ENCODE assay signal across 25 cellular contexts in genomic region chr1:169515641-169516040, GRCh38. TPM values are rescaled to one million over a fixed set of nuclear protein-coding genes. Genes with fewer than 3 reads are reported as not detected.
DNase-seq lines count a peak whose midpoint lies in the region; ATAC-seq, FAIRE-seq and TF ChIP-seq lines count a peak whose summit lies in the region.
"Had no signal": no experiment of that assay in that cellular context is flagged by ENCODE, and none has a peak within 500 bp of the region (broad histone marks: within the 10 kb centered on the region; RNA-seq: fewer than 3 reads in every experiment).

No MANE protein-coding gene starts in this region.

- TF ChIP-seq CTCF in A673 (conservative IDR thresholded peaks at IDR 0.05; ENCODE audit: low read depth, low read length) (no peak), OCI-LY3 (IDR thresholded peaks at IDR 0.05; ENCODE audit: low read depth, low read length) (no peak), keratinocyte (optimal IDR thresholded peaks at IDR 0.05 in 1 of 3, IDR thresholded peaks at IDR 0.05 in 1 of 3, conservative IDR thresholded peaks at IDR 0.05 in 1 of 3; ENCODE audit: extremely low read depth in 1 of 3, insufficient read depth in 2 of 3, low read length in 3 of 3) (no peak), mucosa of descending colon (IDR thresholded peaks at IDR 0.05) (no peak), HepG2 (CRISPR knock-in tag; IDR thresholded peaks at IDR 0.05) (no peak), lower lobe of right lung (IDR thresholded peaks at IDR 0.05) (no peak), MM.1S (IDR thresholded peaks at IDR 0.05; ENCODE audit: low read length) (no peak)

- ATAC-seq in mucosa of descending colon: peak; percentile 66
- no peak for ATAC-seq in HepG2
- ATAC-seq in lower lobe of right lung: no peak
- ATAC-seq in activated CD4-positive, alpha-beta T cell treated with anti-CD3 and anti-CD28 coated beads for 36 hours: no peak

- H3K36me3 Mint-ChIP-seq in activated CD4-positive, alpha-beta T cell treated with anti-CD3 and anti-CD28 coated beads for 36 hours (ENCODE audit: low read depth): peaks cover 70% of the 10 kb centered on the region

- DNase-seq in A673 (ENCODE audit: low spot score) (peak; percentile 19), keratinocyte (ENCODE audit: low read depth, low spot score) (no peak), mucosa of descending colon (no peak), HepG2 (ENCODE audit: low spot score) (no peak), lower lobe of right lung (no peak), MM.1S (no peak)
- DNase-seq in activated CD4-positive, alpha-beta T cell treated with anti-CD3 and anti-CD28 coated beads for 36 hours: no peak
- DNase-seq: ACHN; AML-193; BE2C; CD4-positive, alpha-beta T cell; CD8-positive, alpha-beta memory T cell; DMS 273 treated with DMSO at 0.1 percent for 48 hours; DMS79; EL; GDM1; GOT3; HFFc6 had no signal

- H3K4me1 ChIP-seq in A673 (ENCODE audit: insufficient read depth, low read length, poor library complexity, severe bottlenecking) (peaks cover 21% of the 10 kb centered on the region), OCI-LY3 (ENCODE audit: low read length) (peaks cover 42% of the 10 kb centered on the region), keratinocyte (ENCODE audit: control insufficient read depth, extremely low read depth, insufficient read depth, low read length) (peaks cover 18% of the 10 kb centered on the region), mucosa of descending colon (ENCODE audit: low read depth) (peaks cover 17% of the 10 kb centered on the region), HepG2 (ENCODE audit: insufficient read depth, low read length) (peaks cover 6% of the 10 kb centered on the region), lower lobe of right lung (no peaks in the 10 kb centered on the region), MM.1S (ENCODE audit: low read length) (no peaks in the 10 kb centered on the region)
- H3K4me1 ChIP-seq: BE2C, HAP-1 had no signal

- H3K27me3 ChIP-seq in A673 (replicated peaks; ENCODE audit: insufficient read depth, low read depth, low read length, poor library complexity) (no peaks in the 10 kb centered on the region), OCI-LY3 (ENCODE audit: low read depth, low read length) (no peaks in the 10 kb centered on the region), keratinocyte (ENCODE audit: control insufficient read depth, extremely low read depth, insufficient read depth, low read length) (no peaks in the 10 kb centered on the region), HepG2 (ENCODE audit: control insufficient read depth in 1 of 2, insufficient read depth in 2 of 2, low read length in 2 of 2) (no peaks in the 10 kb centered on the region; a peak in 1 of 5 replicates), lower lobe of right lung (ENCODE audit: low read depth) (no peaks in the 10 kb centered on the region), MM.1S (replicated peaks; ENCODE audit: insufficient read depth, low read length) (no peaks in the 10 kb centered on the region)
- H3K27me3 ChIP-seq: BE2C; BLaER1 treated with 17β-estradiol and CSF1 and Interleukin-3, amounts not matched to agents 10 nM and 100 nM had no signal

- H3K4me3 Mint-ChIP-seq in activated CD4-positive, alpha-beta T cell treated with anti-CD3 and anti-CD28 coated beads for 36 hours: no peak overlapping the region
- H3K4me3 Mint-ChIP-seq: CD14-positive monocyte; CD4-positive, alpha-beta T cell; CD8-positive, alpha-beta memory T cell; HFFc6 had no signal

- FAIRE-seq in keratinocyte (lab: Jason Lieb, UNC): peak; percentile 9
- no peak for FAIRE-seq in HepG2 (lab: Jason Lieb, UNC)
- FAIRE-seq: A204.1, GM12892, H54 had no signal

- H3F3A ChIP-seq in MM.1S (ENCODE audit: insufficient read depth, low read length): no peaks in the 10 kb centered on the region

- H2AFZ ChIP-seq in OCI-LY3 (ENCODE audit: low read depth, low read length) (no peak overlapping the region), keratinocyte (ENCODE audit: control insufficient read depth, low read length) (no peak overlapping the region), HepG2 (ENCODE audit: low read length) (no peak overlapping the region), MM.1S (ENCODE audit: low read length) (no peak overlapping the region)

- H3K27ac Mint-ChIP-seq in activated CD4-positive, alpha-beta T cell treated with anti-CD3 and anti-CD28 coated beads for 36 hours: no peak overlapping the region
- H3K27ac Mint-ChIP-seq: CD14-positive monocyte; CD4-positive, alpha-beta T cell; CD8-positive, alpha-beta memory T cell; HFFc6 had no signal

- no peaks in the 10 kb centered on the region for H3K9me3 Mint-ChIP-seq in activated CD4-positive, alpha-beta T cell treated with anti-CD3 and anti-CD28 coated beads for 36 hours (ENCODE audit: low read depth)
- H3K9me3 Mint-ChIP-seq: CD14-positive monocyte; CD4-positive, alpha-beta T cell; CD8-positive, alpha-beta memory T cell; HFFc6 had no signal

- POLR2A ChIA-PET in A673 (lab: Charles Lee; ENCODE audit: low non-redundant PET) (no interaction called here), HepG2 (lab: Yijun Ruan, JAX) (no interaction called here)
- POLR2A ChIA-PET in activated CD4-positive, alpha-beta T cell treated with anti-CD3 and anti-CD28 coated beads for 36 hours (lab: Charles Lee): no interaction called here

- CTCF ChIA-PET in A673 (lab: Charles Lee): no interaction called here
- CTCF ChIA-PET in HepG2 (lab: Yijun Ruan, JAX; ENCODE audit: low intra/inter-chr PET ratio, low total read pairs): no interaction called here
- CTCF ChIA-PET in activated CD4-positive, alpha-beta T cell treated with anti-CD3 and anti-CD28 coated beads for 36 hours (lab: Charles Lee): interaction anchor here (0.9 kb wide), 1 partner anchor 9 kb away, joined by 3 read pairs; no protein-coding TSS in a partner anchor

- H3K4me1 Mint-ChIP-seq in activated CD4-positive, alpha-beta T cell treated with anti-CD3 and anti-CD28 coated beads for 36 hours: peaks cover 13% of the 10 kb centered on the region
- H3K4me1 Mint-ChIP-seq: CD8-positive, alpha-beta memory T cell had no signal

- no peaks in the 10 kb centered on the region for H3K9me1 ChIP-seq in keratinocyte (ENCODE audit: control insufficient read depth, extremely low read depth, insufficient read depth, low read length)

- no peaks in the 10 kb centered on the region for H3K27me3 Mint-ChIP-seq in activated CD4-positive, alpha-beta T cell treated with anti-CD3 and anti-CD28 coated beads for 36 hours
- H3K27me3 Mint-ChIP-seq: CD4-positive, alpha-beta T cell; CD8-positive, alpha-beta memory T cell had no signal

- in situ Hi-C loops in HepG2 (cut with HindIII; ENCODE audit: extremely low pct_ligation_motif_present, low pct_unique_long_range_greater_than_20kb): no loop called here

- dilution Hi-C loops in keratinocyte (cut with MboI; ENCODE audit: extremely low pct_ligation_motif_present, low sequenced_read_pairs): no loop called here

- intact Hi-C loops in A673 (cut with micrococcal nuclease; ENCODE audit: unreplicated experiment): no loop called here
- intact Hi-C loops in mucosa of descending colon (cut with DNase I, micrococcal nuclease): no loop called here
- intact Hi-C loops in HepG2 (cut with micrococcal nuclease; ENCODE audit: unreplicated experiment): no loop called here
- intact Hi-C loops in lower lobe of right lung (cut with DNase I): no loop called here
- intact Hi-C loops in activated CD4-positive, alpha-beta T cell treated with anti-CD3 and anti-CD28 coated beads for 36 hours (cut with DNase I, micrococcal nuclease): no loop called here

- no peaks in the 10 kb centered on the region for H3K9me2 ChIP-seq in MM.1S (replicated peaks; ENCODE audit: insufficient read depth, low read length)

- H3K4me2 ChIP-seq in OCI-LY3 (ENCODE audit: low read length): no peak overlapping the region
- H3K4me2 ChIP-seq in keratinocyte (ENCODE audit: control insufficient read depth, extremely low read depth, insufficient read depth, low read depth, low read length): no peak overlapping the region
- H3K4me2 ChIP-seq in HepG2 (ENCODE audit: low read depth, low read length): no peak overlapping the region
- H3K4me2 ChIP-seq in MM.1S (ENCODE audit: low read depth, low read length): no peak overlapping the region

- H3K36me3 ChIP-seq in A673 (ENCODE audit: insufficient read depth, low read length, poor library complexity, severe bottlenecking): no peaks in the 10 kb centered on the region
- H3K36me3 ChIP-seq in OCI-LY3 (replicated peaks; ENCODE audit: low read depth, low read length): peaks cover 94% of the 10 kb centered on the region
- no peaks in the 10 kb centered on the region for H3K36me3 ChIP-seq in keratinocyte (ENCODE audit: control insufficient read depth in 2 of 2, extremely low read depth in 1 of 2, insufficient read depth in 2 of 2, low read length in 2 of 2)
- H3K36me3 ChIP-seq in mucosa of descending colon (ENCODE audit: low read depth): no peaks in the 10 kb centered on the region
- H3K36me3 ChIP-seq in HepG2 (replicated peaks in 1 of 2; ENCODE audit: control insufficient read depth in 1 of 2, insufficient read depth in 2 of 2, low read length in 2 of 2): peaks cover 24 to 66% of the 10 kb centered on the region in 2 experiments
- H3K36me3 ChIP-seq in lower lobe of right lung: no peaks in the 10 kb centered on the region
- H3K36me3 ChIP-seq in MM.1S (replicated peaks; ENCODE audit: insufficient read depth, low read length): no peaks in the 10 kb centered on the region
- H3K36me3 ChIP-seq: BE2C; BLaER1 treated with 17β-estradiol and CSF1 and Interleukin-3, amounts not matched to agents 10 nM and 100 nM; HAP-1 had no signal

- no peaks in the 10 kb centered on the region for H3K9me3 ChIP-seq in A673 (ENCODE audit: low read depth, low read length, poor library complexity, severe bottlenecking)
- H3K9me3 ChIP-seq in OCI-LY3 (ENCODE audit: insufficient read depth, low read length): no peaks in the 10 kb centered on the region
- no peaks in the 10 kb centered on the region for H3K9me3 ChIP-seq in keratinocyte (ENCODE audit: control insufficient read depth, low read depth, low read length)
- no peaks in the 10 kb centered on the region for H3K9me3 ChIP-seq in mucosa of descending colon
- no peaks in the 10 kb centered on the region for H3K9me3 ChIP-seq in HepG2 (ENCODE audit: low read length)
- H3K9me3 ChIP-seq in lower lobe of right lung: no peaks in the 10 kb centered on the region
- H3K9me3 ChIP-seq in MM.1S (replicated peaks; ENCODE audit: insufficient read depth, low read length): no peaks in the 10 kb centered on the region
- H3K9me3 ChIP-seq: BE2C; BLaER1 treated with 17β-estradiol and CSF1 and Interleukin-3, amounts not matched to agents 10 nM and 100 nM; HAP-1 had no signal

- H3K4me3 ChIP-seq in A673 (ENCODE audit: low read depth, low read length, poor library complexity, severe bottlenecking) (no peak overlapping the region), OCI-LY3 (ENCODE audit: low read length) (no peak overlapping the region), keratinocyte (ENCODE audit: control insufficient read depth in 2 of 3, extremely low read depth in 1 of 3, insufficient read depth in 2 of 3, low read depth in 1 of 3, low read length in 3 of 3) (no peak overlapping the region), mucosa of descending colon (no peak overlapping the region), HepG2 (replicated peaks in 1 of 3; ENCODE audit: insufficient read depth in 1 of 3, low read depth in 2 of 3, low read length in 3 of 3) (no peak overlapping the region), lower lobe of right lung (no peak overlapping the region), MM.1S (ENCODE audit: low read length) (no peak overlapping the region)
- H3K4me3 ChIP-seq: BLaER1 treated with 17β-estradiol and CSF1 and Interleukin-3, amounts not matched to agents 10 nM and 100 nM; HAP-1 had no signal

- BruUV-seq in A673 (replicated peaks; lab: Mats Ljungman, UMichigan) (no TSS peak), HepG2 (replicated peaks; lab: Mats Ljungman, UMichigan) (no TSS peak)

- no peak for TF ChIP-seq EP300 in HepG2 (IDR thresholded peaks at IDR 0.05; ENCODE audit: low read depth in 2 of 2, low read length in 2 of 2)
- no peak for TF ChIP-seq EP300 in HepG2 (CRISPR knock-in tag; IDR thresholded peaks at IDR 0.05; ENCODE audit: borderline replicate concordance)

- TF ChIP-seq POLR2A in HepG2 (IDR thresholded peaks at IDR 0.05; ENCODE audit: insufficient read depth in 1 of 2, low read depth in 2 of 2, low read length in 2 of 2): no peak

- H4K20me1 ChIP-seq in OCI-LY3 (ENCODE audit: insufficient read depth, low read length) (no peaks in the 10 kb centered on the region), keratinocyte (ENCODE audit: control insufficient read depth, extremely low read depth, insufficient read depth, low read length) (no peaks in the 10 kb centered on the region), HepG2 (ENCODE audit: insufficient read depth, low read length) (no peaks in the 10 kb centered on the region), MM.1S (ENCODE audit: insufficient read depth, low read length) (no peaks in the 10 kb centered on the region)
- H4K20me1 ChIP-seq: BLaER1 treated with 17β-estradiol and CSF1 and Interleukin-3, amounts not matched to agents 10 nM and 100 nM had no signal

- H3K27ac ChIP-seq in A673 (ENCODE audit: low read depth, low read length, poor library complexity, severe bottlenecking) (no peak overlapping the region), OCI-LY3 (ENCODE audit: low read length) (peak overlapping the region; percentile 35), keratinocyte (ENCODE audit: control insufficient read depth, insufficient read depth, low read length) (no peak overlapping the region), HepG2 (ENCODE audit: extremely low read length, insufficient read depth, low read length) (no peak overlapping the region), lower lobe of right lung (no peak overlapping the region), MM.1S (ENCODE audit: low read length) (no peak overlapping the region)

- H3K9ac ChIP-seq in OCI-LY3 (ENCODE audit: low read length) (no peak overlapping the region), keratinocyte (ENCODE audit: control insufficient read depth, extremely low read depth, insufficient read depth, low read length) (no peak overlapping the region), HepG2 (ENCODE audit: insufficient read depth, low read depth, low read length) (no peak overlapping the region), MM.1S (ENCODE audit: low read length) (no peak overlapping the region)
- H3K9ac ChIP-seq: BLaER1 treated with 17β-estradiol and CSF1 and Interleukin-3, amounts not matched to agents 10 nM and 100 nM had no signal

- H3K79me2 ChIP-seq in OCI-LY3 (ENCODE audit: low read length) (no peaks in the 10 kb centered on the region), keratinocyte (ENCODE audit: control insufficient read depth, insufficient read depth, low read length) (no peaks in the 10 kb centered on the region), HepG2 (ENCODE audit: insufficient read depth, low read length) (no peaks in the 10 kb centered on the region), MM.1S (ENCODE audit: low read length) (no peaks in the 10 kb centered on the region)

- TF ChIP-seq RAD21 in HepG2 (CRISPR knock-in tag; IDR thresholded peaks at IDR 0.05): no peak

RNA-seq across cellular contexts. Expression of gene SLC19A2, which starts 29.9 kb away (rescaled TPM):
- total RNA-seq in A673 (2021) (9.9 TPM in 2 replicates), mucosa of descending colon (10 to 100 TPM in 1 of 3 donors, 1 to 10 TPM in 2; 5.5 to 11.1 (median 7.3) TPM), HepG2 (2016; rRNA removed; fragmentation: Illumina TruSeq; extraction: Trizol) (19.1 and 30.4 TPM in 2 replicates), lower lobe of right lung (11.1 TPM)
- polyA plus RNA-seq in keratinocyte (6.8 to 12.4 TPM (median 11.9 TPM) in 3 replicates), HepG2 (2011; rRNA removed) (51.2 and 56.0 TPM in 2 replicates)
- polyA plus RNA-seq in keratinocyte (2011; ENCODE audit: low read depth): 11.2 TPM
- 2.3 and 5.3 TPM in 2 replicates for polyA plus RNA-seq in keratinocyte (2011; cell fraction: cytosol; rRNA removed)
- 13.2 and 18.6 TPM in 2 replicates for polyA plus RNA-seq in keratinocyte (2011; cell fraction: nucleus; rRNA removed)
- polyA plus RNA-seq in keratinocyte (2012; ENCODE audit: low replicate concordance): 3.8 and 16.1 TPM in 2 replicates
- 6.3 to 19.9 TPM (median 15.1 TPM) in 3 replicates for polyA minus RNA-seq in keratinocyte
- polyA minus RNA-seq in keratinocyte (2011; cell fraction: cytosol; rRNA and poly(A)+ RNA removed): 3.3 TPM
- polyA minus RNA-seq in keratinocyte (2011; cell fraction: nucleus; rRNA and poly(A)+ RNA removed): 15.9 and 26.6 TPM in 2 replicates
- 3.8 and 5.2 TPM in 2 replicates for total RNA-seq in HepG2 (2016; cell fraction: cytosol; rRNA removed; fragmentation: Illumina TruSeq; extraction: Trizol; ENCODE audit: low read depth)
- 20.0 and 30.2 TPM in 2 replicates for total RNA-seq in HepG2 (2016; cell fraction: insoluble cytoplasmic fraction; rRNA removed; fragmentation: Illumina TruSeq; extraction: Trizol)
- total RNA-seq in HepG2 (2016; cell fraction: membrane; rRNA removed; fragmentation: Illumina TruSeq; extraction: Trizol): 10.5 and 14.2 TPM in 2 replicates
- 42.1 and 44.8 TPM in 2 replicates for total RNA-seq in HepG2 (2016; cell fraction: nucleus; rRNA removed; fragmentation: Illumina TruSeq; extraction: Trizol)
- polyA plus RNA-seq in HepG2 (2011; cell fraction: cytosol; rRNA removed): 32.0 and 44.1 TPM in 2 replicates
- polyA plus RNA-seq in HepG2 (2011; cell fraction: nucleus; rRNA removed): 29.6 and 34.0 TPM in 2 replicates
- polyA plus RNA-seq in HepG2 (2012): 36.6 and 42.7 TPM in 2 replicates
- polyA plus RNA-seq in HepG2 (2016; cell fraction: cytosol; fragmentation: Illumina TruSeq; extraction: Trizol; ENCODE audit: low read depth): 1.4 TPM in 2 replicates
- polyA plus RNA-seq in HepG2 (2016; cell fraction: insoluble cytoplasmic fraction; fragmentation: Illumina TruSeq; extraction: Trizol; ENCODE audit: low read depth): 18.6 and 19.7 TPM in 2 replicates
- 4.9 and 6.2 TPM in 2 replicates for polyA plus RNA-seq in HepG2 (2016; cell fraction: membrane; fragmentation: Illumina TruSeq; extraction: Trizol; ENCODE audit: low read depth)
- 62.4 and 64.4 TPM in 2 replicates for polyA plus RNA-seq in HepG2 (2016; cell fraction: nucleus; fragmentation: Illumina TruSeq; extraction: Trizol; ENCODE audit: insufficient read depth, low read depth)
- polyA minus RNA-seq in HepG2 (2011; rRNA and poly(A)+ RNA removed; ENCODE audit: low replicate concordance): 66.6 and 122 TPM in 2 replicates
- polyA minus RNA-seq in HepG2 (2011; cell fraction: cytosol; rRNA and poly(A)+ RNA removed): 49.6 and 53.0 TPM in 2 replicates
- 69.3 and 81.4 TPM in 2 replicates for polyA minus RNA-seq in HepG2 (2011; cell fraction: nucleus; rRNA and poly(A)+ RNA removed)
- total RNA-seq in activated CD4-positive, alpha-beta T cell treated with anti-CD3 and anti-CD28 coated beads for 36 hours: 1 to 10 TPM; 4.0 to 4.4 TPM
